In genomic region chr1:52423771-52424170, GRCh38 we compare ENCODE assay signal across 12 cellular contexts. TPM values are rescaled to one million over a fixed set of nuclear protein-coding genes. Genes with fewer than 3 reads are reported as not detected.
DNase-seq lines count a peak whose midpoint lies in the region; TF ChIP-seq lines count a peak whose summit lies in the region.
"Had no signal": no experiment of that assay in that cellular context is flagged by ENCODE, and none has a peak within 500 bp of the region (broad histone marks: within the 10 kb centered on the region; RNA-seq: fewer than 3 reads in every experiment).

No MANE protein-coding gene starts in this region.

- H3K4me3 Mint-ChIP-seq in IgD-negative memory B cell, result peak overlapping the region in 1 of 4 donors; percentile 28

- WGBS in testis, 2 donors, result 65 to 74% methylated on average over 9 of the region's 9 CpGs

- H3K27ac ChIP-seq in testis, result no peak overlapping the region

- intact Hi-C loops in testis (cut with DNase I; ENCODE audit: low total_unique reads), result no loop called here

- no peaks in the 10 kb centered on the region for H3K9me3 ChIP-seq in testis

- DNase-seq in activated CD4-positive, alpha-beta T cell treated with anti-CD3 and anti-CD28 coated beads, Interleukin-2, amount 50 U/mL, for 48 hours, result peak; percentile 47 to 64
- DNase-seq in dermis blood vessel endothelial cell (peak; percentile 36), testis (no peak), H7 (no peak), NCI-H1417 treated with DMSO at 0.1 percent for 48 hours (lab: John Stamatoyannopoulos, UW) (no peak), NCI-H1436 treated with DMSO at 0.1 percent for 48 hours (lab: John Stamatoyannopoulos, UW) (no peak)
- peak; percentile 54 for DNase-seq in stimulated activated CD4-positive, alpha-beta T cell treated with anti-CD3 and anti-CD28 coated beads, Interleukin-4, amount 100 ng/mL, for 1 hour
- DNase-seq: caudate nucleus, DMS 273 treated with DMSO at 0.1 percent for 48 hours, PC-3 had no signal

- no peaks in the 10 kb centered on the region for H3K9me3 Mint-ChIP-seq in IgD-negative memory B cell

- H3K27me3 Mint-ChIP-seq in IgD-negative memory B cell, result no peaks in the 10 kb centered on the region

- peaks cover 5% of the 10 kb centered on the region for H3K36me3 Mint-ChIP-seq in IgD-negative memory B cell

- peaks cover 6 to 15% (median 14%) of the 10 kb centered on the region in 3 donors for H3K4me1 Mint-ChIP-seq in IgD-negative memory B cell

- TF ChIP-seq CTCF in testis (IDR thresholded peaks at IDR 0.05), result no peak

- H3K36me3 ChIP-seq in testis (ENCODE audit: low read depth, missing control alignments), result no peaks in the 10 kb centered on the region
- H3K36me3 ChIP-seq in H7 (replicated peaks; ENCODE audit: control insufficient read depth, insufficient read depth, low read length), result peaks cover 3% of the 10 kb centered on the region

- no peak overlapping the region for H3K4me3 ChIP-seq in testis
- no peak overlapping the region for H3K4me3 ChIP-seq in H7 (ENCODE audit: insufficient read depth, low read depth, low read length)
- H3K4me3 ChIP-seq: skin epidermis had no signal

- H3K27me3 ChIP-seq in testis (no peaks in the 10 kb centered on the region), H7 (ENCODE audit: control insufficient read depth, insufficient read depth, low read length) (no peaks in the 10 kb centered on the region)

- TF ChIP-seq POLR2A in testis (IDR thresholded peaks at IDR 0.05), result no peak

- H3K4me1 ChIP-seq in testis, result no peaks in the 10 kb centered on the region

- H3K27ac Mint-ChIP-seq in IgD-negative memory B cell, result peak overlapping the region; percentile 14 to 68 (median 28)

RNA-seq across cellular contexts. Expression of gene PRPF38A, which starts 19.4 kb away (rescaled TPM):
- polyA plus RNA-seq in IgD-negative memory B cell (35.6 TPM), testis (ENCODE audit: insufficient read depth, low read depth, low replicate concordance) (68.4 TPM)
- total RNA-seq in dermis blood vessel endothelial cell (15.1 and 23.0 TPM in 2 replicates), testis (10 to 100 TPM; 34.7 to 43.1 TPM)
- 24.1 and 33.5 TPM in 2 replicates for total RNA-seq in H7 (2014; rRNA removed; shearing (Covaris generic))

RNA-seq across cellular contexts. Expression of gene ORC1, which starts 19.5 kb away (rescaled TPM):
- polyA plus RNA-seq in IgD-negative memory B cell (0.15 TPM), testis (ENCODE audit: insufficient read depth, low read depth, low replicate concordance) (6.4 TPM)
- total RNA-seq in dermis blood vessel endothelial cell (2.9 and 11.2 TPM in 2 replicates), testis (1 to 10 TPM; 5.7 to 6.9 TPM)
- 94.3 and 95.0 TPM in 2 replicates for total RNA-seq in H7 (2014; rRNA removed; shearing (Covaris generic))

RNA-seq across cellular contexts. Expression of gene CC2D1B, which starts 57.8 kb away (rescaled TPM):
- polyA plus RNA-seq in IgD-negative memory B cell (8.8 TPM), testis (ENCODE audit: insufficient read depth, low read depth, low replicate concordance) (37.0 TPM)
- total RNA-seq in dermis blood vessel endothelial cell (28.5 and 37.3 TPM in 2 replicates), testis (10 to 100 TPM; 51.0 to 62.0 TPM)
- 20.5 and 28.5 TPM in 2 replicates for total RNA-seq in H7 (2014; rRNA removed; shearing (Covaris generic))

Comparison
In these comparisons a context has a peak if more than half of its experiments do, and no peak if none do; other contexts are left out.
1. DNase-seq: peak in activated CD4-positive, alpha-beta T cell treated with anti-CD3 and anti-CD28 coated beads, Interleukin-2, amount 50 U/mL, for 48 hours (2 of 2), dermis blood vessel endothelial cell (single experiment) and stimulated activated CD4-positive, alpha-beta T cell treated with anti-CD3 and anti-CD28 coated beads, Interleukin-4, amount 100 ng/mL, for 1 hour (single experiment); none in testis (single experiment), H7 (single experiment), NCI-H1417 treated with DMSO at 0.1 percent for 48 hours (single experiment) and NCI-H1436 treated with DMSO at 0.1 percent for 48 hours (single experiment).